In genomic region chr16:87344165-87344930, GRCh38 we compare ENCODE assay signal across 10 cellular contexts. TPM values are rescaled to one million over a fixed set of nuclear protein-coding genes. Genes with fewer than 3 reads are reported as not detected.
DNase-seq lines count a peak whose midpoint lies in the region; ATAC-seq and TF ChIP-seq lines count a peak whose summit lies in the region.
"Had no signal": no experiment of that assay in that cellular context is flagged by ENCODE, and none has a peak within 500 bp of the region (broad histone marks: within the 10 kb centered on the region; RNA-seq: fewer than 3 reads in every experiment).

No MANE protein-coding gene starts in this region.

- H3K4me3 Mint-ChIP-seq in activated naive CD4-positive, alpha-beta T cell treated with anti-CD3 and anti-CD28 coated beads, Interleukin-2, amount 10 ng/mL, durations not matched to agents 7 days and 5 days: peak overlapping the region; percentile 28
- peak overlapping the region; percentile 37 for H3K4me3 Mint-ChIP-seq in activated T-helper 1 cell treated with anti-CD3 and anti-CD28 coated beads, Interleukin-12 subunit alpha, Interleukin-12 subunit beta, Interleukin-2, Interleukin-4 antibody, amounts not matched to agents 30 ng/mL and 10 ng/mL and 1 ng/mL, durations not matched to agents 14 hours and 24 hours and 36 hours
- H3K4me3 Mint-ChIP-seq: neural crest cell had no signal

- ATAC-seq in heart right ventricle: peak in 4 of 8 donors; percentile 7 to 45 (median 25)

- H3K4me1 ChIP-seq in heart right ventricle: peaks cover 0 to 25% (median 11%) of the 10 kb centered on the region in 9 donors
- H3K4me1 ChIP-seq in thymus (ENCODE audit: control insufficient read depth, insufficient read depth, low read length): peaks cover 7% of the 10 kb centered on the region

- no peaks in the 10 kb centered on the region for H3K9me3 Mint-ChIP-seq in activated naive CD4-positive, alpha-beta T cell treated with anti-CD3 and anti-CD28 coated beads, Interleukin-2, amount 10 ng/mL, durations not matched to agents 7 days and 5 days
- no peaks in the 10 kb centered on the region for H3K9me3 Mint-ChIP-seq in activated T-helper 1 cell treated with anti-CD3 and anti-CD28 coated beads, Interleukin-12 subunit alpha, Interleukin-12 subunit beta, Interleukin-2, Interleukin-4 antibody, amounts not matched to agents 30 ng/mL and 10 ng/mL and 1 ng/mL, durations not matched to agents 14 hours and 24 hours and 36 hours
- H3K9me3 Mint-ChIP-seq: neural crest cell had no signal

- H3K4me1 Mint-ChIP-seq in activated naive CD4-positive, alpha-beta T cell treated with anti-CD3 and anti-CD28 coated beads, Interleukin-2, amount 10 ng/mL, durations not matched to agents 7 days and 5 days: peaks cover 26% of the 10 kb centered on the region
- peaks cover 12% of the 10 kb centered on the region for H3K4me1 Mint-ChIP-seq in activated T-helper 1 cell treated with anti-CD3 and anti-CD28 coated beads, Interleukin-12 subunit alpha, Interleukin-12 subunit beta, Interleukin-2, Interleukin-4 antibody, amounts not matched to agents 30 ng/mL and 10 ng/mL and 1 ng/mL, durations not matched to agents 14 hours and 24 hours and 36 hours (ENCODE audit: low read depth)

- H3K27ac ChIP-seq in heart right ventricle (peak overlapping the region in 8 of 10 donors; percentile 48 to 70 (median 52)), thymus (ENCODE audit: low read depth) (peak overlapping the region; percentile 68)

- no peaks in the 10 kb centered on the region for H3K27me3 Mint-ChIP-seq in activated naive CD4-positive, alpha-beta T cell treated with anti-CD3 and anti-CD28 coated beads, Interleukin-2, amount 10 ng/mL, durations not matched to agents 7 days and 5 days
- H3K27me3 Mint-ChIP-seq in activated T-helper 1 cell treated with anti-CD3 and anti-CD28 coated beads, Interleukin-12 subunit alpha, Interleukin-12 subunit beta, Interleukin-2, Interleukin-4 antibody, amounts not matched to agents 30 ng/mL and 10 ng/mL and 1 ng/mL, durations not matched to agents 14 hours and 24 hours and 36 hours (ENCODE audit: insufficient read depth): no peaks in the 10 kb centered on the region

- no peak for DNase-seq in activated naive CD4-positive, alpha-beta T cell treated with anti-CD3 and anti-CD28 coated beads, Interleukin-2, amount 10 ng/mL, durations not matched to agents 7 days and 5 days
- DNase-seq in activated naive CD4-positive, alpha-beta T cell treated with anti-CD3 and anti-CD28 coated beads, Interleukin-2, amount 50 U/mL, for 16 hours: no peak
- no peak for DNase-seq in activated T-helper 1 cell treated with anti-CD3 and anti-CD28 coated beads, Interleukin-12 subunit alpha, Interleukin-12 subunit beta, Interleukin-2, Interleukin-4 antibody, amounts not matched to agents 30 ng/mL and 10 ng/mL and 1 ng/mL, durations not matched to agents 14 hours and 24 hours and 36 hours (ENCODE audit: low spot score)
- DNase-seq in heart right ventricle (peak in 1 of 2 donors; percentile 11), NCI-H2107 treated with DMSO at 0.1 percent for 48 hours (lab: John Stamatoyannopoulos, UW; ENCODE audit: unreplicated experiment) (no peak), COLO668 (lab: John Stamatoyannopoulos, UW; ENCODE audit: unreplicated experiment) (no peak)
- no peak for DNase-seq in stimulated activated naive CD4-positive, alpha-beta T cell (lab: John Stamatoyannopoulos, UW)
- DNase-seq: NCI-H526 had no signal

- no peaks in the 10 kb centered on the region for H3K27me3 ChIP-seq in heart right ventricle
- H3K27me3 ChIP-seq in thymus (ENCODE audit: control insufficient read depth, insufficient read depth): no peaks in the 10 kb centered on the region

- H3K36me3 ChIP-seq in heart right ventricle: peaks cover 0 to 83% (median 39%) of the 10 kb centered on the region in 9 donors
- peaks cover 51% of the 10 kb centered on the region for H3K36me3 ChIP-seq in thymus (ENCODE audit: control insufficient read depth, insufficient read depth)

- H3K27ac Mint-ChIP-seq in activated naive CD4-positive, alpha-beta T cell treated with anti-CD3 and anti-CD28 coated beads, Interleukin-2, amount 10 ng/mL, durations not matched to agents 7 days and 5 days: peak overlapping the region; percentile 81
- H3K27ac Mint-ChIP-seq in activated T-helper 1 cell treated with anti-CD3 and anti-CD28 coated beads, Interleukin-12 subunit alpha, Interleukin-12 subunit beta, Interleukin-2, Interleukin-4 antibody, amounts not matched to agents 30 ng/mL and 10 ng/mL and 1 ng/mL, durations not matched to agents 14 hours and 24 hours and 36 hours: peak overlapping the region; percentile 29

- WGBS in heart right ventricle, 2 donors: 83 to 88% methylated on average over 33 to 34 of the region's 34 CpGs
- 87% methylated on average over 34 of the region's 34 CpGs for WGBS in thymus

- peaks cover 32% of the 10 kb centered on the region for H3K36me3 Mint-ChIP-seq in activated naive CD4-positive, alpha-beta T cell treated with anti-CD3 and anti-CD28 coated beads, Interleukin-2, amount 10 ng/mL, durations not matched to agents 7 days and 5 days
- peaks cover 22% of the 10 kb centered on the region for H3K36me3 Mint-ChIP-seq in activated T-helper 1 cell treated with anti-CD3 and anti-CD28 coated beads, Interleukin-12 subunit alpha, Interleukin-12 subunit beta, Interleukin-2, Interleukin-4 antibody, amounts not matched to agents 30 ng/mL and 10 ng/mL and 1 ng/mL, durations not matched to agents 14 hours and 24 hours and 36 hours (ENCODE audit: low read depth)

- no peak for TF ChIP-seq CTCF in heart right ventricle (IDR thresholded peaks at IDR 0.05)

- H3K9me3 ChIP-seq in heart right ventricle (no peaks in the 10 kb centered on the region), thymus (ENCODE audit: control insufficient read depth) (peaks cover 1% of the 10 kb centered on the region)

- intact Hi-C loops in activated T-helper 1 cell treated with anti-CD3 and anti-CD28 coated beads, Interleukin-12 subunit alpha, Interleukin-12 subunit beta, Interleukin-2, Interleukin-4 antibody, amounts not matched to agents 30 ng/mL and 10 ng/mL and 1 ng/mL, durations not matched to agents 14 hours and 24 hours and 36 hours (cut with micrococcal nuclease): loop anchor here (2.0 kb wide), 1 partner anchor 38 kb away; the partner anchor contains the start of gene FBXO31
- intact Hi-C loops in heart right ventricle (cut with DNase I): no loop called here

- H3K4me3 ChIP-seq in heart right ventricle: peak overlapping the region in 1 of 10 donors; percentile 8
- peak overlapping the region; percentile 38 for H3K4me3 ChIP-seq in thymus (ENCODE audit: low read length)

- CTCF ChIA-PET in activated naive CD4-positive, alpha-beta T cell treated with anti-CD3 and anti-CD28 coated beads, Interleukin-2, amount 10 ng/mL, durations not matched to agents 7 days and 5 days (lab: Charles Lee): no interaction called here

RNA-seq across cellular contexts. Expression of gene C16orf95, which starts 27.2 kb away (rescaled TPM):
- total RNA-seq in activated T-helper 1 cell treated with anti-CD3 and anti-CD28 coated beads, Interleukin-12 subunit alpha, Interleukin-12 subunit beta, Interleukin-2, Interleukin-4 antibody, amounts not matched to agents 30 ng/mL and 10 ng/mL and 1 ng/mL, durations not matched to agents 14 hours and 24 hours and 36 hours: 9.9 and 10.9 TPM in 2 replicates
- total RNA-seq in heart right ventricle: 1 to 10 TPM; 2.8 to 5.1 (median 3.8) TPM
- polyA plus RNA-seq in heart right ventricle (1 to 10 TPM; 1.7 to 3.2 TPM), thymus (2.9 TPM)

RNA-seq across cellular contexts. Expression of gene FBXO31, which starts 39.2 kb away (rescaled TPM):
- 40.7 and 41.3 TPM in 2 replicates for total RNA-seq in activated T-helper 1 cell treated with anti-CD3 and anti-CD28 coated beads, Interleukin-12 subunit alpha, Interleukin-12 subunit beta, Interleukin-2, Interleukin-4 antibody, amounts not matched to agents 30 ng/mL and 10 ng/mL and 1 ng/mL, durations not matched to agents 14 hours and 24 hours and 36 hours
- 10 to 100 TPM; 58.3 to 94.3 (median 74.0) TPM for total RNA-seq in heart right ventricle
- polyA plus RNA-seq in heart right ventricle (10 to 100 TPM; 15.1 to 21.4 TPM), thymus (27.1 TPM)

RNA-seq across cellular contexts. Expression of gene MAP1LC3B, which starts 47.8 kb away (rescaled TPM):
- 39.9 and 40.8 TPM in 2 replicates for total RNA-seq in activated T-helper 1 cell treated with anti-CD3 and anti-CD28 coated beads, Interleukin-12 subunit alpha, Interleukin-12 subunit beta, Interleukin-2, Interleukin-4 antibody, amounts not matched to agents 30 ng/mL and 10 ng/mL and 1 ng/mL, durations not matched to agents 14 hours and 24 hours and 36 hours
- 100 to 1,000 TPM; 109 to 141 (median 125) TPM for total RNA-seq in heart right ventricle
- 100 to 1,000 TPM in 1 of 2 donors, 10 to 100 TPM in 1; 47.0 to 161 TPM for polyA plus RNA-seq in heart right ventricle
- polyA plus RNA-seq in thymus: 102 TPM
